ENCODE assay signal across 7 cellular contexts in genomic region chr5:179700401-179700918, GRCh38. TPM values are rescaled to one million over a fixed set of nuclear protein-coding genes. Genes with fewer than 3 reads are reported as not detected.
A peak's percentile ranks its signal among the peaks of the same experiment; 100 is the strongest.
DNase-seq lines count a peak whose midpoint lies in the region; ATAC-seq and TF ChIP-seq lines count a peak whose summit lies in the region.

No MANE protein-coding gene starts in this region.

- DNase-seq in HEK293T (ENCODE audit: extremely low spot score): no peak
- DNase-seq in RWPE2 (ENCODE audit: low spot score): no peak
- DNase-seq in fibroblast of lung (ENCODE audit: low read depth in 2 of 2): peak; percentile 7 to 28
- no peak for DNase-seq in skeletal muscle cell (ENCODE audit: low read depth)
- DNase-seq in HCEC 1CT: no peak
- DNase-seq in NCI-H1105 treated with DMSO at 0.1 percent for 48 hours (lab: John Stamatoyannopoulos, UW): no peak

- CTCF ChIA-PET in HEK293T (lab: Yijun Ruan, JAX): no interaction called here

- POLR2A ChIA-PET in HEK293T (lab: Yijun Ruan, JAX): interaction anchor here (1.1 kb wide), 1 partner anchor 23 kb away, joined by 4 read pairs; no protein-coding TSS in a partner anchor

- H4K20me1 ChIP-seq in fibroblast of lung (ENCODE audit: control insufficient read depth, extremely low read depth, insufficient read depth, low read length): peaks cover 1% of the 10 kb centered on the region

- H3K27me3 ChIP-seq in RWPE2 (ENCODE audit: insufficient read depth, poor library complexity, severe bottlenecking) (no peaks in the 10 kb centered on the region), fibroblast of lung (ENCODE audit: control insufficient read depth, insufficient read depth, low read length) (no peaks in the 10 kb centered on the region)

- peak overlapping the region; percentile 94 for H3K4me3 ChIP-seq in RWPE2 (ENCODE audit: severe bottlenecking)
- peak overlapping the region; percentile 68 to 92 (median 84) for H3K4me3 ChIP-seq in fibroblast of lung (replicated peaks in 1 of 4; ENCODE audit: control extremely low read depth in 1 of 4, insufficient read depth in 1 of 4, low read depth in 3 of 4, low read length in 4 of 4)
- peak overlapping the region; percentile 93 for H3K4me3 ChIP-seq in skeletal muscle cell (ENCODE audit: low read depth, low read length)

- H3K4me1 ChIP-seq in RWPE2 (ENCODE audit: insufficient read depth, poor library complexity, severe bottlenecking): peaks cover 10% of the 10 kb centered on the region
- H3K4me1 ChIP-seq in fibroblast of lung (ENCODE audit: control insufficient read depth, extremely low read depth, insufficient read depth, low read length): peaks cover 2% of the 10 kb centered on the region

- peaks cover 65% of the 10 kb centered on the region for H3K79me2 ChIP-seq in fibroblast of lung (ENCODE audit: control insufficient read depth, insufficient read depth, low read length)

- TF ChIP-seq CTCF in RWPE2 (IDR thresholded peaks at IDR 0.05; ENCODE audit: poor library complexity, severe bottlenecking): no peak
- no peak for TF ChIP-seq CTCF in fibroblast of lung (conservative IDR thresholded peaks at IDR 0.05 in 1 of 2, IDR thresholded peaks at IDR 0.05 in 1 of 2; ENCODE audit: low read depth in 1 of 2, low read length in 2 of 2)

- H3K36me3 ChIP-seq in RWPE2 (ENCODE audit: low read depth): peaks cover 60% of the 10 kb centered on the region
- peaks cover 10% of the 10 kb centered on the region for H3K36me3 ChIP-seq in fibroblast of lung (ENCODE audit: control insufficient read depth, insufficient read depth, low read length)

- no peaks in the 10 kb centered on the region for H3K9me3 ChIP-seq in RWPE2 (ENCODE audit: severe bottlenecking)
- H3K9me3 ChIP-seq in fibroblast of lung (ENCODE audit: control insufficient read depth, insufficient read depth, low read depth, low read length): no peaks in the 10 kb centered on the region

- H3K9ac ChIP-seq in fibroblast of lung (ENCODE audit: insufficient read depth, low read length): no peak overlapping the region

- H3K4me2 ChIP-seq in fibroblast of lung (ENCODE audit: extremely low read depth, insufficient read depth, low read length): peak overlapping the region; percentile 97

- ATAC-seq in RWPE2 (ENCODE audit: low read depth) (no peak), GM21515 (IDR thresholded peaks at IDR 0.05; ENCODE audit: unreplicated experiment) (no peak)

- H3K27ac ChIP-seq in RWPE2 (ENCODE audit: poor library complexity, severe bottlenecking) (peak overlapping the region; percentile 71), fibroblast of lung (ENCODE audit: insufficient read depth, low read length) (peak overlapping the region; percentile 91)

- H2AFZ ChIP-seq in fibroblast of lung (ENCODE audit: low read length): no peak overlapping the region

TF ChIP-seq in HEK293T, 16 proteins besides CTCF, POLR2A, EP300 and RAD21:
- TF ChIP-seq CTBP1 (IDR thresholded peaks at IDR 0.05; ENCODE audit: borderline replicate concordance): no peak
- TF ChIP-seq, protein P1, sequence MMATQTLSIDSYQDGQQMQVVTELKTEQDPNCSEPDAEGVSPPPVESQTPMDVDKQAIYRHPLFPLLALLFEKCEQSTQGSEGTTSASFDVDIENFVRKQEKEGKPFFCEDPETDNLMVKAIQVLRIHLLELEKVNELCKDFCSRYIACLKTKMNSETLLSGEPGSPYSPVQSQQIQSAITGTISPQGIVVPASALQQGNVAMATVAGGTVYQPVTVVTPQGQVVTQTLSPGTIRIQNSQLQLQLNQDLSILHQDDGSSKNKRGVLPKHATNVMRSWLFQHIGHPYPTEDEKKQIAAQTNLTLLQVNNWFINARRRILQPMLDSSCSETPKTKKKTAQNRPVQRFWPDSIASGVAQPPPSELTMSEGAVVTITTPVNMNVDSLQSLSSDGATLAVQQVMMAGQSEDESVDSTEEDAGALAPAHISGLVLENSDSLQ (IDR thresholded peaks at IDR 0.05): 0 out of 2 replicates have a peak, but pooled peaks have one; percentile 40
- TF ChIP-seq NFRKB (IDR thresholded peaks at IDR 0.05): no peak
- TF ChIP-seq L3MBTL2 (conservative IDR thresholded peaks at IDR 0.05): no peak

RNA-seq across cellular contexts. Expression of gene CANX, which starts 1.7 kb away (rescaled TPM):
- total RNA-seq in fibroblast of lung: 518 and 589 TPM in 2 replicates
- polyA plus RNA-seq in fibroblast of lung: 560 and 722 TPM in 2 replicates
- 568 and 794 TPM in 2 replicates for polyA plus RNA-seq in fibroblast of lung (2012)
- 1,041 and 1,496 TPM in 2 replicates for polyA minus RNA-seq in fibroblast of lung (ENCODE audit: low replicate concordance)

RNA-seq across cellular contexts. Expression of gene CBY3, which starts 19.6 kb away (rescaled TPM):
- not detected in 2 replicates for total RNA-seq in fibroblast of lung
- polyA plus RNA-seq in fibroblast of lung: not detected in 2 replicates
- polyA plus RNA-seq in fibroblast of lung (2012): 0.17 TPM in 1 of 2 replicates, not detected in the other
- polyA minus RNA-seq in fibroblast of lung (ENCODE audit: low replicate concordance): not detected in 2 replicates

RNA-seq across cellular contexts. Expression of gene MAML1, which starts 32.2 kb away (rescaled TPM):
- 5.1 and 6.4 TPM in 2 replicates for total RNA-seq in fibroblast of lung
- 7.3 and 7.5 TPM in 2 replicates for polyA plus RNA-seq in fibroblast of lung
- 11.7 and 14.3 TPM in 2 replicates for polyA plus RNA-seq in fibroblast of lung (2012)
- polyA minus RNA-seq in fibroblast of lung (ENCODE audit: low replicate concordance): 46.3 and 50.6 TPM in 2 replicates

Comparison
In these comparisons a context has a peak if more than half of its experiments do, and no peak if none do; other contexts are left out.
1. DNase-seq: peak in fibroblast of lung (2 of 2); none in HEK293T (single experiment), RWPE2 (single experiment), skeletal muscle cell (single experiment), HCEC 1CT (single experiment) and NCI-H1105 treated with DMSO at 0.1 percent for 48 hours (single experiment).
2. Peak in every context shown above with its lines, with median percentiles within 50 percentile points of each other: H3K4me3 ChIP-seq.